20 cellular contexts compared by ENCODE assay signal in the genomic region with DNA sequence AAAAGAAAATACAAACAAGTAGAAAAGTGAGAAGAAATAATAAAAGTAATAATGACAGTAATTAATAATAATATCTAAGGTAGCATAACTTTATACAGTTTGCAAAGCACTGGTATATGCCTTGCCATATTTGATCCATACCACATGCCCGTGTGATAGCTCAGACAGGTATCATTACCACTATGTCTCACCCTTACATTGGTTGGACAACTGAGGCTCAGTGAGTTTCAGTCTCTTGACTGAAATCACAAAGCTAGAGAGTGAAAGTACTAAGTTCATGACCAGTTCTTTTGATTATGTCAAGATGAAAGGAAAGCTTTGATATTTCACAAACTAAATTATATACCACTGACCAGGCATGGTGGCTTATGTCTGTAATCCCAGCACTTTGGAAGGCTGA.
DNase-seq lines count a peak whose midpoint lies in the region; ATAC-seq, FAIRE-seq and TF ChIP-seq lines count a peak whose summit lies in the region.
"Had no signal": no experiment of that assay in that cellular context is flagged by ENCODE, and none has a peak within 500 bp of the region (broad histone marks: within the 10 kb centered on the region; RNA-seq: fewer than 3 reads in every experiment).

No MANE protein-coding gene starts in this region.

- no peak overlapping the region for H3K27ac Mint-ChIP-seq in activated CD8-positive, alpha-beta T cell treated with anti-CD3 and anti-CD28 coated beads for 36 hours
- H3K27ac Mint-ChIP-seq: B cell; CD8-positive, alpha-beta T cell; GM23338 had no signal

- SMC1A ChIA-PET in GM12878 (lab: Charles Lee; ENCODE audit: uncharacterized antibody, unreplicated experiment), result interaction anchor here (0.7 to 2.3 kb wide), 6 partner anchors 10 to 35 kb away, joined by 3 to 7 read pairs (median 4); no protein-coding TSS in a partner anchor

- TF ChIP-seq POLR2A in GM12878 (IDR thresholded peaks at IDR 0.05; ENCODE audit: low read depth, low read length) (no peak), uterus (IDR thresholded peaks at IDR 0.05) (no peak)

- H3K27ac ChIP-seq in GM12878 (ENCODE audit: control insufficient read depth, insufficient read depth) (no peak overlapping the region), uterus (no peak overlapping the region)
- H3K27ac ChIP-seq: BLaER1 treated with 17β-estradiol and CSF1 and Interleukin-3, amounts not matched to agents 10 nM and 100 nM; HL-60 had no signal

- no peaks in the 10 kb centered on the region for H4K20me1 ChIP-seq in GM12878 (ENCODE audit: control insufficient read depth, insufficient read depth)
- H4K20me1 ChIP-seq: BLaER1 treated with 17β-estradiol and CSF1 and Interleukin-3, amounts not matched to agents 10 nM and 100 nM had no signal

- CTCF ChIA-PET in GM12878 (lab: Yijun Ruan, JAX), result interaction anchor here (1.0 kb wide), 2 partner anchors 132 to 208 kb away, joined by 3 read pairs; no protein-coding TSS in a partner anchor
- CTCF ChIA-PET in activated CD8-positive, alpha-beta T cell treated with anti-CD3 and anti-CD28 coated beads for 36 hours (lab: Charles Lee), result no interaction called here

- no peak for FAIRE-seq in GM12878 (lab: Jason Lieb, UNC)
- no peak for FAIRE-seq in RCC 7860 (lab: Jason Lieb, UNC)
- FAIRE-seq: GM12891, GM19239, H54, K562 had no signal

- H3K79me2 ChIP-seq in GM12878 (ENCODE audit: control insufficient read depth, insufficient read depth, low read length), result no peaks in the 10 kb centered on the region

- TF ChIP-seq EP300 in GM12878 (IDR thresholded peaks at IDR 0.05; ENCODE audit: borderline replicate concordance in 1 of 2, control insufficient read depth in 1 of 2, low read depth in 2 of 2, low read length in 2 of 2), result no peak

- intact Hi-C loops in GM12878 (cut with micrococcal nuclease; ENCODE audit: unreplicated experiment) (no loop called here), uterus (cut with DNase I; ENCODE audit: low total_unique reads) (no loop called here)
- intact Hi-C loops in activated CD8-positive, alpha-beta T cell treated with anti-CD3 and anti-CD28 coated beads for 36 hours (cut with micrococcal nuclease), result no loop called here

- H3K4me3 Mint-ChIP-seq in activated CD8-positive, alpha-beta T cell treated with anti-CD3 and anti-CD28 coated beads for 36 hours, result no peak overlapping the region
- H3K4me3 Mint-ChIP-seq: B cell; CD8-positive, alpha-beta T cell; GM23338 had no signal

- no peak for TF ChIP-seq RAD21 in GM12878 (IDR thresholded peaks at IDR 0.05; ENCODE audit: insufficient read depth, low read depth, low read length)

- POLR2A ChIA-PET in GM12878 (lab: Charles Lee), result interaction anchor here (0.6 to 0.9 kb wide), 2 partner anchors 28 to 41 kb away, joined by 3 read pairs; no protein-coding TSS in a partner anchor
- POLR2A ChIA-PET in activated CD8-positive, alpha-beta T cell treated with anti-CD3 and anti-CD28 coated beads for 36 hours (lab: Charles Lee), result no interaction called here

- no peaks in the 10 kb centered on the region for H3K27me3 Mint-ChIP-seq in activated CD8-positive, alpha-beta T cell treated with anti-CD3 and anti-CD28 coated beads for 36 hours
- H3K27me3 Mint-ChIP-seq: B cell had no signal

- in situ Hi-C loops in GM12878 (cut with MboI), result no loop called here

- no peak for TF ChIP-seq CTCF in GM12878 (IDR thresholded peaks at IDR 0.05 in 2 of 3, conservative IDR thresholded peaks at IDR 0.05 in 1 of 3; ENCODE audit: control insufficient read depth in 2 of 3, extremely low read depth in 1 of 3, insufficient read depth in 1 of 3, low read depth in 3 of 3, low read length in 3 of 3)
- TF ChIP-seq CTCF in uterus (IDR thresholded peaks at IDR 0.05), result no peak
- TF ChIP-seq CTCF in activated CD8-positive, alpha-beta T cell treated with anti-CD3 and anti-CD28 coated beads for 36 hours (IDR thresholded peaks at IDR 0.05), result no peak

- no peaks in the 10 kb centered on the region for H3K9me3 ChIP-seq in GM12878 (replicated peaks; ENCODE audit: control insufficient read depth, insufficient read depth, low read length)
- H3K9me3 ChIP-seq in uterus, result no peaks in the 10 kb centered on the region
- H3K9me3 ChIP-seq: BLaER1 treated with 17β-estradiol and CSF1 and Interleukin-3, amounts not matched to agents 10 nM and 100 nM had no signal

- RAD21 ChIA-PET in GM12878 (lab: Charles Lee; ENCODE audit: unreplicated experiment), result interaction anchor here (1.3 to 1.4 kb wide), 2 partner anchors 11 to 48 kb away, joined by 3 to 6 read pairs; no protein-coding TSS in a partner anchor

- BruUV-seq in GM12878 (replicated peaks; lab: Mats Ljungman, UMichigan), result no TSS peak

- H2AFZ ChIP-seq in GM12878 (ENCODE audit: control insufficient read depth, low read depth, low read length), result no peak overlapping the region
- H2AFZ ChIP-seq: GM23338 had no signal

- H3K36me3 Mint-ChIP-seq in activated CD8-positive, alpha-beta T cell treated with anti-CD3 and anti-CD28 coated beads for 36 hours (ENCODE audit: low read depth), result no peaks in the 10 kb centered on the region
- H3K36me3 Mint-ChIP-seq: CD8-positive, alpha-beta T cell had no signal

- DNase-seq in GM12878 (ENCODE audit: low read depth, low spot score) (no peak), uterus (no peak), RCC 7860 (ENCODE audit: low spot score) (no peak)
- no peak for DNase-seq in activated CD8-positive, alpha-beta T cell treated with anti-CD3 and anti-CD28 coated beads for 36 hours
- DNase-seq: Calu3; CD8-positive, alpha-beta T cell; DMS79 treated with DMSO at 0.1 percent for 48 hours; GF-D8; HCEC 1CT; IMR-90 had no signal

- H3K4me3 ChIP-seq in GM12878, result no peak overlapping the region
- H3K4me3 ChIP-seq in uterus, result no peak overlapping the region
- H3K4me3 ChIP-seq: BLaER1 treated with 17β-estradiol and CSF1 and Interleukin-3, amounts not matched to agents 10 nM and 100 nM; GM23338; K562 had no signal

- H3K27me3 ChIP-seq in GM12878 (replicated peaks in 1 of 2; ENCODE audit: control insufficient read depth in 2 of 2, insufficient read depth in 2 of 2, low read length in 1 of 2) (no peaks in the 10 kb centered on the region), uterus (no peaks in the 10 kb centered on the region)
- H3K27me3 ChIP-seq: BLaER1 treated with 17β-estradiol and CSF1 and Interleukin-3, amounts not matched to agents 10 nM and 100 nM had no signal

- 0% methylated on average over 1 of the region's 1 CpG for WGBS in GM12878 (ENCODE audit: insufficient coverage, insufficient replicate concordance, low lambda C conversion rate, missing lambda C conversion rate)

- H3K9ac ChIP-seq in GM12878 (ENCODE audit: control insufficient read depth, insufficient read depth, low read length), result no peak overlapping the region
- H3K9ac ChIP-seq: BLaER1 treated with 17β-estradiol and CSF1 and Interleukin-3, amounts not matched to agents 10 nM and 100 nM had no signal

- H3K36me3 ChIP-seq in GM12878 (ENCODE audit: control insufficient read depth in 2 of 2, insufficient read depth in 2 of 2, low read length in 1 of 2) (no peaks in the 10 kb centered on the region), uterus (no peaks in the 10 kb centered on the region)
- H3K36me3 ChIP-seq: BLaER1 treated with 17β-estradiol and CSF1 and Interleukin-3, amounts not matched to agents 10 nM and 100 nM had no signal

- peak; percentile 51 for ATAC-seq in GM18858 (IDR thresholded peaks at IDR 0.05; ENCODE audit: unreplicated experiment)
- ATAC-seq in HG02852 (IDR thresholded peaks at IDR 0.05; ENCODE audit: unreplicated experiment), result peak; percentile 49
- peak; percentile 85 for ATAC-seq in GM12878
- no peak for ATAC-seq in activated CD8-positive, alpha-beta T cell treated with anti-CD3 and anti-CD28 coated beads for 36 hours
- ATAC-seq: CD8-positive, alpha-beta T cell; GM23338; K562 had no signal

- no peaks in the 10 kb centered on the region for H3K4me1 Mint-ChIP-seq in activated CD8-positive, alpha-beta T cell treated with anti-CD3 and anti-CD28 coated beads for 36 hours (ENCODE audit: low read depth)
- H3K4me1 Mint-ChIP-seq: B cell had no signal

- H3K4me2 ChIP-seq in GM12878 (ENCODE audit: control insufficient read depth, insufficient read depth), result no peak overlapping the region
- H3K4me2 ChIP-seq: BLaER1 treated with 17β-estradiol and CSF1 and Interleukin-3, amounts not matched to agents 10 nM and 100 nM; GM23338 had no signal

- H3K9me3 Mint-ChIP-seq in activated CD8-positive, alpha-beta T cell treated with anti-CD3 and anti-CD28 coated beads for 36 hours, result no peaks in the 10 kb centered on the region
- H3K9me3 Mint-ChIP-seq: CD8-positive, alpha-beta T cell; GM23338 had no signal

- peaks cover under 1% of the 10 kb centered on the region; the same call in 1 of the 2 replicates for H3K4me1 ChIP-seq in GM12878 (ENCODE audit: control insufficient read depth, insufficient read depth, low read length)
- H3K4me1 ChIP-seq in uterus, result no peaks in the 10 kb centered on the region
- H3K4me1 ChIP-seq: BLaER1 treated with 17β-estradiol and CSF1 and Interleukin-3, amounts not matched to agents 10 nM and 100 nM had no signal

TF ChIP-seq in GM12878, 131 proteins besides CTCF, POLR2A, EP300 and RAD21:
- TF ChIP-seq IKZF2 (IDR thresholded peaks at IDR 0.05), result 0 out of 4 replicates have a peak, but pooled peaks of 1 of the 2 experiments have one; percentile 14
- TF ChIP-seq CREB1 (IDR thresholded peaks at IDR 0.05; ENCODE audit: low read depth), result no peak
- peak; percentile 22; the same call in 1 of the 2 replicates for TF ChIP-seq MTA2 (IDR thresholded peaks at IDR 0.05; ENCODE audit: low read depth)
